ENCODE assay signal across 8 cellular contexts in genomic region chr7:39948932-39949928, GRCh38. TPM values are rescaled to one million over a fixed set of nuclear protein-coding genes. Genes with fewer than 3 reads are reported as not detected.
DNase-seq lines count a peak whose midpoint lies in the region; ATAC-seq and TF ChIP-seq lines count a peak whose summit lies in the region.

No MANE protein-coding gene starts in this region.

- peak overlapping the region; percentile 96 for H2AFZ ChIP-seq in parathyroid adenoma

- H3K79me2 ChIP-seq in parathyroid adenoma: peaks cover 14% of the 10 kb centered on the region

- H3K36me3 ChIP-seq in adrenal gland (replicated peaks in 1 of 2) (no peaks in the 10 kb centered on the region), parathyroid adenoma (ENCODE audit: control insufficient read depth, insufficient read depth, low read length) (no peaks in the 10 kb centered on the region), tibial nerve (no peaks in the 10 kb centered on the region)

- TF ChIP-seq EP300 in tibial nerve (IDR thresholded peaks at IDR 0.05): peak; percentile 87 to 98

- H3K9ac ChIP-seq in parathyroid adenoma: peak overlapping the region; percentile 90

- ATAC-seq in HG02852 (IDR thresholded peaks at IDR 0.05; ENCODE audit: unreplicated experiment): peak; percentile 70

- H3K4me3 ChIP-seq in adrenal gland: peak overlapping the region in 3 of 4 donors; percentile 85 to 91 (median 90)
- H3K4me3 ChIP-seq in parathyroid adenoma (ENCODE audit: low read depth, low read length): peak overlapping the region; percentile 76
- peak overlapping the region; percentile 71 to 96 (median 89) for H3K4me3 ChIP-seq in tibial nerve

- H3K4me2 ChIP-seq in parathyroid adenoma (ENCODE audit: low read length): peak overlapping the region; percentile 98

- in situ Hi-C loops in GM13976 (cut with MboI; ENCODE audit: low sequenced_read_pairs, unreplicated experiment): loop anchor here (10.0 kb wide), 1 partner anchor 96 kb away; no protein-coding TSS in a partner anchor

- H3K27ac ChIP-seq in adrenal gland (peak overlapping the region; percentile 98 to 100 (median 99)), parathyroid adenoma (peak overlapping the region; percentile 97), tibial nerve (peak overlapping the region; percentile 96 to 99 (median 99))

- H3K9me3 ChIP-seq in adrenal gland (replicated peaks in 1 of 3) (no peaks in the 10 kb centered on the region), parathyroid adenoma (ENCODE audit: control insufficient read depth, low read length) (no peaks in the 10 kb centered on the region), tibial nerve (no peaks in the 10 kb centered on the region)

- TF ChIP-seq CTCF in GM13976 (IDR thresholded peaks at IDR 0.05; ENCODE audit: borderline replicate concordance, control extremely low read depth, extremely low read depth, insufficient read depth, missing control alignments) (no peak), adrenal gland (IDR thresholded peaks at IDR 0.05) (no peak), parathyroid adenoma (IDR thresholded peaks at IDR 0.05) (no peak), tibial nerve (IDR thresholded peaks at IDR 0.05) (peak in 2 of 5 experiments; percentile 27 to 39)

- H3K4me1 ChIP-seq in adrenal gland (replicated peaks in 1 of 2): peaks cover 13 to 27% of the 10 kb centered on the region in 2 donors
- peaks cover 11% of the 10 kb centered on the region for H3K4me1 ChIP-seq in parathyroid adenoma
- peaks cover 0 to 34% (median 20%) of the 10 kb centered on the region in 4 donors for H3K4me1 ChIP-seq in tibial nerve

- TF ChIP-seq POLR2A in adrenal gland (IDR thresholded peaks at IDR 0.05): peak; percentile 85 to 96
- peak; percentile 80 to 91 for TF ChIP-seq POLR2A in tibial nerve (IDR thresholded peaks at IDR 0.05)

- WGBS in adrenal gland, 4 donors: 0 to 1% (median 1%) methylated on average over 40 to 70 of the region's 75 CpGs
- WGBS in tibial nerve, 2 donors: 0 to 1% methylated on average over 62 to 74 of the region's 75 CpGs

- intact Hi-C loops in adrenal gland (cut with DNase I): loop anchor here in 1 of 2 donors (5.0 kb wide), 1 partner anchor 103 kb away; no protein-coding TSS in a partner anchor
- intact Hi-C loops in cardiac septum (cut with DNase I): loop anchor here (5.0 kb wide), 1 partner anchor 52 kb away; no protein-coding TSS in a partner anchor

- DNase-seq in GM13976 (ENCODE audit: low spot score): peak; percentile 92
- DNase-seq in NCI-H1436 treated with DMSO at 0.1 percent for 48 hours (lab: John Stamatoyannopoulos, UW): peak; percentile 94
- peak; percentile 97 for DNase-seq in T follicular helper cell (ENCODE audit: low read depth)
- DNase-seq in adrenal gland: peak; percentile 97 to 99 (median 99)
- DNase-seq in cardiac septum (ENCODE audit: low spot score): peak; percentile 99
- peak; percentile 94 to 96 for DNase-seq in tibial nerve (ENCODE audit: low spot score in 2 of 2)

- H3K27me3 ChIP-seq in adrenal gland (no peaks in the 10 kb centered on the region), parathyroid adenoma (ENCODE audit: control insufficient read depth, insufficient read depth, low read length) (no peaks in the 10 kb centered on the region), tibial nerve (no peaks in the 10 kb centered on the region)

RNA-seq across cellular contexts. Expression of gene CDK13, which starts 0.8 kb away (rescaled TPM):
- total RNA-seq in adrenal gland: 10 to 100 TPM; 33.8 to 77.7 (median 40.2) TPM
- polyA plus RNA-seq in adrenal gland: 10 to 100 TPM; 21.2 to 47.7 (median 29.8) TPM
- 28.9 TPM for total RNA-seq in cardiac septum
- 100 to 1,000 TPM in 3 of 4 donors, 10 to 100 TPM in 1; 87.8 to 128 (median 114) TPM for total RNA-seq in tibial nerve

Comparison
In these comparisons a context has a peak if more than half of its experiments do, and no peak if none do; other contexts are left out.
1. Peak in every context shown above with its lines: DNase-seq, ATAC-seq, H3K4me3 ChIP-seq and H3K27ac ChIP-seq.